Comparison of ENCODE assay signal across 8 cellular contexts in the genomic region with DNA sequence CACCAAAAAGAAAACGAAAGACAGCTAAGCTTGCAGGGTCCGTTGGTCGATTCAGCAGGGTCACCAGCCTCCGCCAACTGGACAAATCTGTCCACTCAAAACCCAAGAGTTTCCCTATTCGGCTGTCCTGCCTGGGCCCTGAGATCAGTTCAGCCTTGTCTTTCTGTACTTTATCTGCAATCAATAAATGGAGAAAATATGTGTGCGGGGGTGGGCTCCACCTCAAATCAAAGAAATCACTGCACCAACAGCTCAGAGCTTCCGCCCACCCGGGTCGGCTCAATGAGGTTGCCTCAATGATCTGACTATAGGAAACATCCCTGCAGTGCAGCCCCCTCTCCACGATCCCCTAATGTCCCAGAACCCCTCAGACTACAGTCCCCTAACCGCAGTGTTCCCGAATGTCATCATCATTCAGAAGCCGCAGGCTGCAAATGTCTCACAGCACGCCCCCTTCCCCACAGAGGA.
DNase-seq lines count a peak whose midpoint lies in the region; ATAC-seq lines count a peak whose summit lies in the region.

No MANE protein-coding gene starts in this region.

- peaks cover 10% of the 10 kb centered on the region for H3K36me3 ChIP-seq in iPS-15b (ENCODE audit: control insufficient read depth, insufficient read depth, low read length)

- peak overlapping the region; percentile 9 for H3K9ac ChIP-seq in iPS-15b (ENCODE audit: low read depth, low read length)

- ATAC-seq in HG02852 (IDR thresholded peaks at IDR 0.05; ENCODE audit: unreplicated experiment): peak; percentile 26
- ATAC-seq in stimulated activated naive CD8-positive, alpha-beta T cell treated with anti-CD3 and anti-CD28 coated beads, Interleukin-15, Interleukin-2, amounts not matched to agents 100 U/mL and 50 U/mL, for 24 hours: peak; percentile 19

- no peak for DNase-seq in activated T-cell treated with anti-CD3 and anti-CD28 coated beads, Interleukin-2, amount 50 U/mL, for 24 hours
- DNase-seq in stimulated activated naive CD8-positive, alpha-beta T cell treated with anti-CD3 and anti-CD28 coated beads, Interleukin-15, Interleukin-2, amounts not matched to agents 100 U/mL and 50 U/mL, for 24 hours: peak; percentile 39
- DNase-seq in kidney glomerular epithelial cell (lab: John Stamatoyannopoulos, UW) (no peak), D341Med (ENCODE audit: low spot score) (no peak)
- DNase-seq in stimulated activated naive CD4-positive, alpha-beta T cell treated with Interleukin-2 at 50 U/mL for 16 hours (lab: John Stamatoyannopoulos, UW): no peak

- peak overlapping the region; percentile 94 for H3K4me3 Mint-ChIP-seq in activated T-cell treated with anti-CD3 and anti-CD28 coated beads, Interleukin-2, amount 50 U/mL, for 24 hours

- H3K27me3 Mint-ChIP-seq in activated T-cell treated with anti-CD3 and anti-CD28 coated beads, Interleukin-2, amount 50 U/mL, for 24 hours: no peaks in the 10 kb centered on the region

- no peaks in the 10 kb centered on the region for H3K9me3 ChIP-seq in iPS-15b (ENCODE audit: control insufficient read depth, insufficient read depth, low read length)

- H3K4me1 Mint-ChIP-seq in activated T-cell treated with anti-CD3 and anti-CD28 coated beads, Interleukin-2, amount 50 U/mL, for 24 hours (ENCODE audit: low read depth): peaks cover 39% of the 10 kb centered on the region

- peaks cover 46% of the 10 kb centered on the region for H3K36me3 Mint-ChIP-seq in activated T-cell treated with anti-CD3 and anti-CD28 coated beads, Interleukin-2, amount 50 U/mL, for 24 hours (ENCODE audit: low read depth)

- H3K4me1 ChIP-seq in iPS-15b (ENCODE audit: control insufficient read depth, insufficient read depth, low read length): no peaks in the 10 kb centered on the region

- no peaks in the 10 kb centered on the region for H3K9me3 Mint-ChIP-seq in activated T-cell treated with anti-CD3 and anti-CD28 coated beads, Interleukin-2, amount 50 U/mL, for 24 hours

- no peaks in the 10 kb centered on the region for H3K27me3 ChIP-seq in iPS-15b (ENCODE audit: control insufficient read depth, insufficient read depth, low read length)

- peak overlapping the region; percentile 83 for H3K4me3 ChIP-seq in GM08714 (ENCODE audit: low read length)
- H3K4me3 ChIP-seq in iPS-15b (ENCODE audit: low read depth, low read length): peak overlapping the region; percentile 97

- H3K27ac Mint-ChIP-seq in activated T-cell treated with anti-CD3 and anti-CD28 coated beads, Interleukin-2, amount 50 U/mL, for 24 hours: peak overlapping the region; percentile 98
